In the genomic region with DNA sequence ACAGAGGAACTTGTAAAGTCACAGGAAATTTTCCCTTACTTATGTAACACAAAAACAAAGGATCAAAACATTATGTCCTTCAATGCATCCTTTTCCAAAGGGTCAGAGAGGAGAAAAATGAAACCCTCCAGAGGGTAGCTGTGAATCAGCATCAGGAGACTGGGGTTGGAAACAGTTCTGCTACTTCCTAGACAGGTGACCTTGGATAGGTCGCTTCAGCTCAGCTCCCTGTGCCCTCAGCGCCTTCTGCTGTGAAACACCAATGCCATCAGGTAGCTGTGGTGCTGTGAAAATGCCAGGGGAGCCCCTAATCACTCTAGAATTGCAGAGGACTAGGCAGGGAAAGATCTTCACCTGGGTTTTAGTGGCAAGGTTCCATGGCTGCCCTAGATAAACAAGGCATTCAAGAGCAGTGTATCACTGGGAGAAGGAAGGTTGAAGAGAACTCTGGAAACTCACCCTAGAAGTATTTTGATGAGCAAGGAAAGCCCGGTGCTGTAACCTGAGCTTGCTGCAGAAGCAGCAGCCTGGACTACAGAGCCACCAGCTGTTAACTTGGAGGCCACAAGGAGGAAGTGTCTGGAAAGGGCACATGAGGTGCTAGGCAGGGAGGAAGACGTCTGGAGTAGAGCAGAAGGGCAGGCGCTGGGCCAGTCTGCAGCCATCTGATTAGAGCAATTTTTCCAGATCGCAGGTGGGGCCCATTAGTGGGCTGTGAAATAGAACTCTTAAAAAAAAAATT, we compare ENCODE assay signal across 7 cellular contexts.
A peak's percentile ranks its signal among the peaks of the same experiment; 100 is the strongest.
DNase-seq lines count a peak whose midpoint lies in the region; ATAC-seq and TF ChIP-seq lines count a peak whose summit lies in the region.

No MANE protein-coding gene starts in this region.

- no peak overlapping the region for H3K4me3 ChIP-seq in HL-60 (replicated peaks; ENCODE audit: insufficient read depth, low read length)
- no peak overlapping the region for H3K4me3 ChIP-seq in A673 (ENCODE audit: low read depth, low read length, poor library complexity, severe bottlenecking)
- no peak overlapping the region for H3K4me3 ChIP-seq in lower leg skin (ENCODE audit: low read depth, poor library complexity, severe bottlenecking)

- no peaks in the 10 kb centered on the region for H3K36me3 ChIP-seq in A673 (ENCODE audit: insufficient read depth, low read length, poor library complexity, severe bottlenecking)

- H3K27ac ChIP-seq in HL-60 (replicated peaks) (peak overlapping the region; percentile 21; the same call in 1 of the 2 replicates), A673 (ENCODE audit: low read depth, low read length, poor library complexity, severe bottlenecking) (no peak overlapping the region)

- H3K9me3 ChIP-seq in A673 (ENCODE audit: low read depth, low read length, poor library complexity, severe bottlenecking), result no peaks in the 10 kb centered on the region

- H3K4me1 ChIP-seq in A673 (ENCODE audit: insufficient read depth, low read length, poor library complexity, severe bottlenecking), result no peaks in the 10 kb centered on the region

- 71 to 76% methylated on average over 6 of the region's 6 CpGs for WGBS in lower leg skin, 2 donors

- POLR2A ChIA-PET in A673 (lab: Charles Lee; ENCODE audit: low non-redundant PET), result no interaction called here

- intact Hi-C loops in A673 (cut with micrococcal nuclease; ENCODE audit: unreplicated experiment) (no loop called here), lower leg skin (cut with DNase I; ENCODE audit: low total_unique reads) (no loop called here)

- TF ChIP-seq CTCF in HL-60 (IDR thresholded peaks at IDR 0.05; ENCODE audit: insufficient read depth, low read length), result no peak
- TF ChIP-seq CTCF in omental fat pad (IDR thresholded peaks at IDR 0.05), result no peak
- TF ChIP-seq CTCF in A673 (conservative IDR thresholded peaks at IDR 0.05; ENCODE audit: low read depth, low read length), result no peak
- TF ChIP-seq CTCF in lower leg skin (IDR thresholded peaks at IDR 0.05), result no peak

- H3K27me3 ChIP-seq in HL-60 (ENCODE audit: insufficient read depth, poor library complexity, severe bottlenecking), result no peaks in the 10 kb centered on the region
- no peaks in the 10 kb centered on the region for H3K27me3 ChIP-seq in A673 (replicated peaks; ENCODE audit: insufficient read depth, low read depth, low read length, poor library complexity)

- ATAC-seq in omental fat pad (ENCODE audit: low FRiP score), result peak; percentile 62

- DNase-seq in HL-60 (ENCODE audit: low read depth in 1 of 2, low spot score in 1 of 2) (peak; percentile 44 to 87), RPMI8226 (peak; percentile 71), erythroblast (lab: John Stamatoyannopoulos, UW) (peak; percentile 20 to 49), omental fat pad (ENCODE audit: low spot score) (no peak), A673 (ENCODE audit: low spot score) (no peak), activated gamma-delta T cell (lab: John Stamatoyannopoulos, UW) (no peak), lower leg skin (ENCODE audit: low spot score in 2 of 2) (no peak)

- TF ChIP-seq POLR2A in erythroblast (IDR thresholded peaks at IDR 0.05; ENCODE audit: low read length) (no peak), lower leg skin (IDR thresholded peaks at IDR 0.05) (no peak)

- CTCF ChIA-PET in A673 (lab: Charles Lee), result no interaction called here

- no TSS peak for BruUV-seq in A673 (replicated peaks; lab: Mats Ljungman, UMichigan)

Comparison
In these comparisons a context has a peak if more than half of its experiments do, and no peak if none do; other contexts are left out.
1. DNase-seq: peak in HL-60 (2 of 2), RPMI8226 (single experiment) and erythroblast (2 of 2); none in omental fat pad (single experiment), A673 (single experiment), activated gamma-delta T cell (single experiment) and lower leg skin (0 of 2).